8 cellular contexts compared by ENCODE assay signal in the genomic region with DNA sequence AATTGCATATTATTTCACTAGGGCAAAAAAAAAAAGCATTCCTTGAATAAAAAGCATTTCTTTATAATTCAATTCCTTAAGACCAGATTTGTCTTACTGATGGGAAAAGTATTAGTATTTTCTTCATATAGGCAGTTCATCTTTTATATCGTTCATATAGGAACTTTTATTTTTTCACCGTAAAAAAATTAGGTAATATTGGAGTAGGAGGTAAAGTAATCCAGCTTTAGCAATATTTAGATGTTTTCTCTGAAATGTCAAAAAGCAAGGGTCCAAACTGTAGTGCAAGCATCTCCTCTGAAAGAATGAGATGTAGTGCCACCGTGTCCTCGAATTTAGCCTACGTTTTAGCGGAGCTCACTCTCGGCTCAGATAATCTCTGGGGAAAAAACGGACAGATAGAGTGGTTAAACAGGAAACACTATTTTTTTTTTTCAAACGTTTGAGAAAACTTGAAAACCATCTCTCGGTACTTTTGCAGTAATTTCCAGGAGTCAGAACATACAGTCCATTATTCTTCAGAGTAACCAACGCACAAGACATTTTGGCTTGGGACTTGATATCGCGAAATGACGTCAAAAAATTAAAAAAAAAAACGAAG. TPM values are rescaled to one million over a fixed set of nuclear protein-coding genes. Genes with fewer than 3 reads are reported as not detected.
DNase-seq lines count a peak whose midpoint lies in the region; ATAC-seq and TF ChIP-seq lines count a peak whose summit lies in the region.

No MANE protein-coding gene starts in this region.

- no peak for TF ChIP-seq CTCF in suprapubic skin (IDR thresholded peaks at IDR 0.05)

- peak overlapping the region; percentile 82 for H3K4me3 ChIP-seq in suprapubic skin

- peaks cover 79% of the 10 kb centered on the region for H3K27me3 Mint-ChIP-seq in stimulated activated naive CD8-positive, alpha-beta T cell treated with anti-CD3 and anti-CD28 coated beads, Interleukin-15, Interleukin-2, amounts not matched to agents 100 ng/mL and 50 ng/mL, for 24 hours
- peaks cover 47% of the 10 kb centered on the region for H3K27me3 Mint-ChIP-seq in activated T-helper 17 cell treated with anti-CD3 and anti-CD28 coated beads, Interleukin-2, amount 50 U/mL, for 72 hours

- H3K36me3 Mint-ChIP-seq in stimulated activated naive CD8-positive, alpha-beta T cell treated with anti-CD3 and anti-CD28 coated beads, Interleukin-15, Interleukin-2, amounts not matched to agents 100 ng/mL and 50 ng/mL, for 24 hours (ENCODE audit: low read depth): peaks cover 4% of the 10 kb centered on the region
- peaks cover 28% of the 10 kb centered on the region for H3K36me3 Mint-ChIP-seq in activated T-helper 17 cell treated with anti-CD3 and anti-CD28 coated beads, Interleukin-2, amount 50 U/mL, for 72 hours (ENCODE audit: low read depth)

- no peaks in the 10 kb centered on the region for H3K9me3 Mint-ChIP-seq in stimulated activated naive CD8-positive, alpha-beta T cell treated with anti-CD3 and anti-CD28 coated beads, Interleukin-15, Interleukin-2, amounts not matched to agents 100 ng/mL and 50 ng/mL, for 24 hours
- no peaks in the 10 kb centered on the region for H3K9me3 Mint-ChIP-seq in activated T-helper 17 cell treated with anti-CD3 and anti-CD28 coated beads, Interleukin-2, amount 50 U/mL, for 72 hours

- no peak for ATAC-seq in stimulated activated naive CD8-positive, alpha-beta T cell treated with anti-CD3 and anti-CD28 coated beads, Interleukin-15, Interleukin-2, amounts not matched to agents 100 U/mL and 50 U/mL, for 24 hours
- ATAC-seq in activated T-helper 17 cell treated with anti-CD3 and anti-CD28 coated beads, Interleukin-2, amount 50 U/mL, for 72 hours (replicated peaks): peak; percentile 11
- ATAC-seq in GM18873 (IDR thresholded peaks at IDR 0.05; ENCODE audit: low FRiP score, unreplicated experiment) (no peak), HG03108 (IDR thresholded peaks at IDR 0.05; ENCODE audit: unreplicated experiment) (no peak)

- peak overlapping the region; percentile 91 for H3K27ac Mint-ChIP-seq in stimulated activated naive CD8-positive, alpha-beta T cell treated with anti-CD3 and anti-CD28 coated beads, Interleukin-15, Interleukin-2, amounts not matched to agents 100 ng/mL and 50 ng/mL, for 24 hours
- peak overlapping the region; percentile 94 for H3K27ac Mint-ChIP-seq in activated T-helper 17 cell treated with anti-CD3 and anti-CD28 coated beads, Interleukin-2, amount 50 U/mL, for 72 hours

- no peak for TF ChIP-seq EP300 in suprapubic skin (IDR thresholded peaks at IDR 0.05)

- peak overlapping the region; percentile 91 for H3K27ac ChIP-seq in suprapubic skin

- no peak for TF ChIP-seq POLR2A in suprapubic skin (IDR thresholded peaks at IDR 0.05)

- H3K27me3 ChIP-seq in suprapubic skin: peaks cover 95% of the 10 kb centered on the region

- no peaks in the 10 kb centered on the region for H3K9me3 ChIP-seq in suprapubic skin

- H3K36me3 ChIP-seq in suprapubic skin: no peaks in the 10 kb centered on the region

- peaks cover 52% of the 10 kb centered on the region for H3K4me1 Mint-ChIP-seq in stimulated activated naive CD8-positive, alpha-beta T cell treated with anti-CD3 and anti-CD28 coated beads, Interleukin-15, Interleukin-2, amounts not matched to agents 100 ng/mL and 50 ng/mL, for 24 hours (ENCODE audit: low read depth)
- no peaks in the 10 kb centered on the region for H3K4me1 Mint-ChIP-seq in activated T-helper 17 cell treated with anti-CD3 and anti-CD28 coated beads, Interleukin-2, amount 50 U/mL, for 72 hours

- no peak for DNase-seq in stimulated activated naive CD8-positive, alpha-beta T cell treated with anti-CD3 and anti-CD28 coated beads, Interleukin-15, Interleukin-2, amounts not matched to agents 100 U/mL and 50 U/mL, for 24 hours
- DNase-seq in inferior parietal cortex (ENCODE audit: extremely low spot score): peak; percentile 88
- no peak for DNase-seq in suprapubic skin (ENCODE audit: low spot score in 2 of 2)
- no peak for DNase-seq in AML-193 (lab: John Stamatoyannopoulos, UW)

- WGBS in suprapubic skin: 1% methylated on average over 15 of the region's 15 CpGs

- peak overlapping the region; percentile 86 for H3K4me3 Mint-ChIP-seq in stimulated activated naive CD8-positive, alpha-beta T cell treated with anti-CD3 and anti-CD28 coated beads, Interleukin-15, Interleukin-2, amounts not matched to agents 100 ng/mL and 50 ng/mL, for 24 hours
- H3K4me3 Mint-ChIP-seq in activated T-helper 17 cell treated with anti-CD3 and anti-CD28 coated beads, Interleukin-2, amount 50 U/mL, for 72 hours: peak overlapping the region; percentile 85

- H3K4me1 ChIP-seq in suprapubic skin: peaks cover 38% of the 10 kb centered on the region

RNA-seq across cellular contexts. Expression of a gene that starts 5.4 kb away (rescaled TPM):
- not detected for total RNA-seq in activated T-helper 17 cell treated with anti-CD3 and anti-CD28 coated beads, Interleukin-2, amount 50 U/mL, for 72 hours
- 1 to 10 TPM in 1 of 4 donors, under 1 TPM in 2, not detected in 1; 0.34 to 1.1 (median 0.72) TPM for total RNA-seq in suprapubic skin

RNA-seq across cellular contexts. Expression of a gene that starts 19.0 kb away (rescaled TPM):
- total RNA-seq in activated T-helper 17 cell treated with anti-CD3 and anti-CD28 coated beads, Interleukin-2, amount 50 U/mL, for 72 hours: 10 to 100 TPM; 61.4 to 81.1 TPM
- total RNA-seq in suprapubic skin: 10 to 100 TPM; 24.4 to 55.3 (median 38.5) TPM

RNA-seq across cellular contexts. Expression of a gene that starts 23.7 kb away (rescaled TPM):
- total RNA-seq in activated T-helper 17 cell treated with anti-CD3 and anti-CD28 coated beads, Interleukin-2, amount 50 U/mL, for 72 hours: 10 to 100 TPM; 76.9 to 79.3 TPM
- total RNA-seq in suprapubic skin: 10 to 100 TPM; 32.9 to 46.7 (median 37.1) TPM
